8 cellular contexts compared by ENCODE assay signal in genomic region chr6:32195902-32196681, GRCh38. TPM values are rescaled to one million over a fixed set of nuclear protein-coding genes. Genes with fewer than 3 reads are reported as not detected.
A peak's percentile ranks its signal among the peaks of the same experiment; 100 is the strongest.
DNase-seq lines count a peak whose midpoint lies in the region; ATAC-seq, FAIRE-seq and TF ChIP-seq lines count a peak whose summit lies in the region.

No MANE protein-coding gene starts in this region.

- POLR2A ChIA-PET in GM12878 (lab: Charles Lee), result interaction anchor here (0.6 to 2.6 kb wide), 24 partner anchors 11 to 1216 kb away, joined by 3 to 51 read pairs (median 4); partner anchors contain the start of genes AGPAT1, ATF6B, EGFL8 and FKBPL

- peaks cover 25% of the 10 kb centered on the region for H3K79me2 ChIP-seq in GM12878 (ENCODE audit: control insufficient read depth, insufficient read depth, low read length)

- in situ Hi-C loops in GM13976 (cut with MboI; ENCODE audit: low sequenced_read_pairs, unreplicated experiment) (no loop called here), GM12878 (cut with MboI) (no loop called here)

- WGBS in GM12878 (ENCODE audit: insufficient coverage, insufficient replicate concordance, low lambda C conversion rate, missing lambda C conversion rate), result under 1% methylated on average over 58 of the region's 58 CpGs

- BruUV-seq in GM12878 (replicated peaks; lab: Mats Ljungman, UMichigan), result TSS peak; percentile 86

- ATAC-seq in GM12878, result peak; percentile 82

- peak; percentile 57 for FAIRE-seq in GM12878 (lab: Jason Lieb, UNC)

- peak overlapping the region; percentile 76 for H3K4me3 ChIP-seq in GM12878

- no peaks in the 10 kb centered on the region; a peak in 1 of 4 replicates for H3K36me3 ChIP-seq in GM12878 (ENCODE audit: control insufficient read depth in 2 of 2, insufficient read depth in 2 of 2, low read length in 1 of 2)

- TF ChIP-seq POLR2A in GM12878 (IDR thresholded peaks at IDR 0.05; ENCODE audit: low read depth, low read length), result peak; percentile 93

- H3K4me1 Mint-ChIP-seq in HFFc6 (ENCODE audit: low read depth), result peaks cover 42% of the 10 kb centered on the region

- no peaks in the 10 kb centered on the region for H3K27me3 ChIP-seq in GM12878 (replicated peaks in 1 of 2; ENCODE audit: control insufficient read depth in 2 of 2, insufficient read depth in 2 of 2, low read length in 1 of 2)

- peak overlapping the region; percentile 95 for H3K4me3 Mint-ChIP-seq in HFFc6

- H3K4me2 ChIP-seq in GM12878 (ENCODE audit: control insufficient read depth, insufficient read depth), result peak overlapping the region; percentile 79

- peak overlapping the region; percentile 100 for H3K27ac Mint-ChIP-seq in HFFc6

- H3K9me3 Mint-ChIP-seq in HFFc6, result no peaks in the 10 kb centered on the region

- SMC1A ChIA-PET in GM12878 (lab: Charles Lee; ENCODE audit: uncharacterized antibody, unreplicated experiment), result interaction anchor here (0.6 to 1.9 kb wide), 11 partner anchors 8 to 237 kb away, joined by 3 to 17 read pairs (median 3); partner anchors contain the start of genes AGPAT1, ATF6B, FKBPL and NELFE

- TF ChIP-seq EP300 in GM12878 (IDR thresholded peaks at IDR 0.05; ENCODE audit: borderline replicate concordance in 1 of 2, control insufficient read depth in 1 of 2, low read depth in 2 of 2, low read length in 2 of 2), result peak; percentile 69 to 75

- peak overlapping the region; percentile 100 for H3K9ac ChIP-seq in GM12878 (ENCODE audit: control insufficient read depth, insufficient read depth, low read length)

- RAD21 ChIA-PET in GM12878 (lab: Charles Lee; ENCODE audit: unreplicated experiment), result interaction anchor here (0.6 to 1.8 kb wide), 21 partner anchors 13 to 657 kb away, joined by 3 to 17 read pairs (median 4); partner anchors contain the start of genes AGPAT1, ATF6B, CLIC1 and DXO

- peaks cover 5% of the 10 kb centered on the region for H3K27me3 Mint-ChIP-seq in HFFc6 (ENCODE audit: insufficient read depth)

- peak overlapping the region; percentile 84 for H2AFZ ChIP-seq in GM12878 (ENCODE audit: control insufficient read depth, low read depth, low read length)

- CTCF ChIA-PET in GM12878 (lab: Yijun Ruan, JAX), result interaction anchor here (0.6 to 4.2 kb wide), 20 partner anchors 9 to 642 kb away, joined by 3 to 35 read pairs (median 4); partner anchors contain the start of genes AGPAT1, ATF6B, EGFL8 and FKBPL

- H4K20me1 ChIP-seq in GM12878 (ENCODE audit: control insufficient read depth, insufficient read depth), result no peaks in the 10 kb centered on the region

- intact Hi-C loops in GM12878 (cut with micrococcal nuclease; ENCODE audit: unreplicated experiment), result loop anchor here (1.0 to 5.0 kb wide), 2 partner anchors 41 to 77 kb away; no protein-coding TSS in a partner anchor

- TF ChIP-seq CTCF in GM13976 (IDR thresholded peaks at IDR 0.05; ENCODE audit: borderline replicate concordance, control extremely low read depth, extremely low read depth, insufficient read depth, missing control alignments) (no peak), HFFc6 (IDR thresholded peaks at IDR 0.05) (peak; percentile 21; the same call in 1 of the 2 replicates), GM12878 (IDR thresholded peaks at IDR 0.05 in 2 of 3, conservative IDR thresholded peaks at IDR 0.05 in 1 of 3; ENCODE audit: control insufficient read depth in 2 of 3, extremely low read depth in 1 of 3, insufficient read depth in 1 of 3, low read depth in 3 of 3, low read length in 3 of 3) (no peak)

- H3K27ac ChIP-seq in GM12878 (ENCODE audit: control insufficient read depth, insufficient read depth), result peak overlapping the region; percentile 99

- TF ChIP-seq RAD21 in GM12878 (IDR thresholded peaks at IDR 0.05; ENCODE audit: insufficient read depth, low read depth, low read length), result no peak

- H3K36me3 Mint-ChIP-seq in HFFc6 (ENCODE audit: low read depth), result no peaks in the 10 kb centered on the region

- H3K4me1 ChIP-seq in GM12878 (ENCODE audit: control insufficient read depth, insufficient read depth, low read length), result peaks cover 26% of the 10 kb centered on the region

- DNase-seq in GM13976 (ENCODE audit: low spot score), result peak; percentile 85
- DNase-seq in HFFc6, result peak; percentile 51
- DNase-seq in MV-4-11 (lab: John Stamatoyannopoulos, UW), result peak; percentile 61
- peak; percentile 34 for DNase-seq in T follicular helper cell (ENCODE audit: low read depth)
- peak; percentile 48 for DNase-seq in GM12878 (ENCODE audit: low read depth, low spot score)
- peak in 50 of 51 donors; percentile 57 to 98 (median 92) for DNase-seq in hypothalamus (lab: John Stamatoyannopoulos, UW)
- peak; percentile 51 for DNase-seq in renal cortical epithelial cell (ENCODE audit: low read depth)
- no peak for DNase-seq in OCI-M2 (lab: John Stamatoyannopoulos, UW; ENCODE audit: unreplicated experiment)

- H3K9me3 ChIP-seq in GM12878 (replicated peaks; ENCODE audit: control insufficient read depth, insufficient read depth, low read length), result no peaks in the 10 kb centered on the region

RNA-seq across cellular contexts. Expression of gene GPSM3, which starts 3.6 kb away (rescaled TPM):
- 10 to 100 TPM in 1 of 6 experiments, 1 to 10 TPM in 5; 4.0 to 10.1 (median 7.6) TPM for total RNA-seq in HFFc6 (2021; fragmentation: NEBNext Ultra II Directional; extraction: Animal tissue kit (Norgen Biotek cat#: 25700))
- 21.0 and 22.1 TPM in 2 replicates for total RNA-seq in GM12878 (2013; cell fraction: nucleolus; rRNA removed)
- total RNA-seq in GM12878 (2014; rRNA removed) (117 and 133 TPM in 2 replicates), GM12878 (2014; rRNA removed; fragmentation: Illumina TruSeq; extraction: Trizol) (63.7 and 71.6 TPM in 2 replicates), GM12878 (2021) (131 TPM in 2 replicates), renal cortical epithelial cell (0.40 and 1.9 TPM in 2 replicates)
- polyA plus RNA-seq in GM12878 (2011; ENCODE audit: low read depth), result 120 TPM
- polyA plus RNA-seq in GM12878 (2011; rRNA removed) (65.3 and 131 TPM in 2 replicates), GM12878 (2014; fragmentation: Illumina TruSeq; extraction: Trizol) (60.2 and 104 TPM in 2 replicates), GM12878 (2014; fragmentation: Nextera tagmentation; extraction: Ambion mirVana) (10 to 100 TPM; 22.0 to 61.9 TPM), GM12878 (2014; rRNA removed) (112 and 144 TPM in 2 replicates), GM12878 (2016; fragmentation: Nextera tagmentation; extraction: Ambion mirVana) (100 to 1,000 TPM; 114 to 137 TPM)
- polyA plus RNA-seq in GM12878 (2011; cell fraction: cytosol; rRNA removed), result 140 and 143 TPM in 2 replicates
- 108 and 123 TPM in 2 replicates for polyA plus RNA-seq in GM12878 (2011; cell fraction: nucleus; rRNA removed)
- 181 and 192 TPM in 2 replicates for polyA plus RNA-seq in GM12878 (2012)
- 41.2 and 68.6 TPM in 2 replicates for polyA minus RNA-seq in GM12878 (2011; rRNA and poly(A)+ RNA removed)
- polyA minus RNA-seq in GM12878 (2011; cell fraction: cytosol; rRNA and poly(A)+ RNA removed), result 38.2 and 43.9 TPM in 2 replicates
- 14.0 and 23.9 TPM in 2 replicates for polyA minus RNA-seq in GM12878 (2011; cell fraction: nucleus; rRNA and poly(A)+ RNA removed)

RNA-seq across cellular contexts. Expression of gene PBX2, which starts 6.1 kb away (rescaled TPM):
- 10 to 100 TPM; 50.7 to 61.4 (median 56.2) TPM for total RNA-seq in HFFc6 (2021; fragmentation: NEBNext Ultra II Directional; extraction: Animal tissue kit (Norgen Biotek cat#: 25700))
- 67.7 and 72.9 TPM in 2 replicates for total RNA-seq in GM12878 (2013; cell fraction: nucleolus; rRNA removed)
- 19.3 and 20.8 TPM in 2 replicates for total RNA-seq in GM12878 (2014; rRNA removed)
- total RNA-seq in GM12878 (2014; rRNA removed; fragmentation: Illumina TruSeq; extraction: Trizol), result 20.3 and 21.8 TPM in 2 replicates
- total RNA-seq in GM12878 (2021), result 59.6 and 66.5 TPM in 2 replicates
- 27.4 TPM for polyA plus RNA-seq in GM12878 (2011; ENCODE audit: low read depth)
- polyA plus RNA-seq in GM12878 (2011; rRNA removed), result 35.7 and 48.8 TPM in 2 replicates
- polyA plus RNA-seq in GM12878 (2011; cell fraction: cytosol; rRNA removed), result 45.8 and 53.2 TPM in 2 replicates
- 222 and 225 TPM in 2 replicates for polyA plus RNA-seq in GM12878 (2011; cell fraction: nucleus; rRNA removed)
- 55.9 and 61.7 TPM in 2 replicates for polyA plus RNA-seq in GM12878 (2012)
- polyA plus RNA-seq in GM12878 (2014; fragmentation: Illumina TruSeq; extraction: Trizol), result 50.7 and 50.9 TPM in 2 replicates
- polyA plus RNA-seq in GM12878 (2014; fragmentation: Nextera tagmentation; extraction: Ambion mirVana), result 1 to 10 TPM in 1 of 2 experiments, under 1 TPM in 1; 0.84 to 1.2 TPM
- polyA plus RNA-seq in GM12878 (2014; rRNA removed), result 58.0 and 73.3 TPM in 2 replicates
- polyA plus RNA-seq in GM12878 (2016; fragmentation: Nextera tagmentation; extraction: Ambion mirVana), result 1 to 10 TPM; 2.7 to 3.7 TPM
- 34.2 and 47.6 TPM in 2 replicates for polyA minus RNA-seq in GM12878 (2011; rRNA and poly(A)+ RNA removed)
- polyA minus RNA-seq in GM12878 (2011; cell fraction: cytosol; rRNA and poly(A)+ RNA removed), result 16.5 and 16.6 TPM in 2 replicates
- polyA minus RNA-seq in GM12878 (2011; cell fraction: nucleus; rRNA and poly(A)+ RNA removed), result 38.8 and 73.5 TPM in 2 replicates
- 32.0 and 55.9 TPM in 2 replicates for total RNA-seq in renal cortical epithelial cell

RNA-seq across cellular contexts. Expression of gene AGER, which starts 12.0 kb away (rescaled TPM):
- total RNA-seq in HFFc6 (2021; fragmentation: NEBNext Ultra II Directional; extraction: Animal tissue kit (Norgen Biotek cat#: 25700)), result 1 to 10 TPM; 6.2 to 7.6 (median 6.5) TPM
- 4.1 and 5.9 TPM in 2 replicates for total RNA-seq in GM12878 (2013; cell fraction: nucleolus; rRNA removed)
- total RNA-seq in GM12878 (2014; rRNA removed) (2.9 and 3.7 TPM in 2 replicates), GM12878 (2014; rRNA removed; fragmentation: Illumina TruSeq; extraction: Trizol) (3.1 and 3.8 TPM in 2 replicates), GM12878 (2021) (15.4 and 15.7 TPM in 2 replicates), renal cortical epithelial cell (0.60 TPM in 1 of 2 replicates, not detected in the other)
- polyA plus RNA-seq in GM12878 (2011; ENCODE audit: low read depth), result 6.5 TPM
- polyA plus RNA-seq in GM12878 (2011; rRNA removed) (8.7 and 9.1 TPM in 2 replicates), GM12878 (2014; fragmentation: Illumina TruSeq; extraction: Trizol) (6.1 and 9.6 TPM in 2 replicates), GM12878 (2014; fragmentation: Nextera tagmentation; extraction: Ambion mirVana) (1 to 10 TPM; 1.1 to 3.9 TPM), GM12878 (2014; rRNA removed) (14.5 and 18.2 TPM in 2 replicates), GM12878 (2016; fragmentation: Nextera tagmentation; extraction: Ambion mirVana) (1 to 10 TPM; 2.2 to 3.0 TPM)
- 6.3 and 8.2 TPM in 2 replicates for polyA plus RNA-seq in GM12878 (2011; cell fraction: cytosol; rRNA removed)
- 129 and 144 TPM in 2 replicates for polyA plus RNA-seq in GM12878 (2011; cell fraction: nucleus; rRNA removed)
- polyA plus RNA-seq in GM12878 (2012), result 14.9 and 23.7 TPM in 2 replicates
- 1.0 and 4.2 TPM in 2 replicates for polyA minus RNA-seq in GM12878 (2011; rRNA and poly(A)+ RNA removed)
- polyA minus RNA-seq in GM12878 (2011; cell fraction: cytosol; rRNA and poly(A)+ RNA removed), result 1.9 TPM in 1 of 2 replicates, not detected in the other
- 7.3 and 12.3 TPM in 2 replicates for polyA minus RNA-seq in GM12878 (2011; cell fraction: nucleus; rRNA and poly(A)+ RNA removed)

RNA-seq across cellular contexts. Expression of gene RNF5, which starts 17.9 kb away (rescaled TPM):
- 10 to 100 TPM; 30.0 to 37.4 (median 34.7) TPM for total RNA-seq in HFFc6 (2021; fragmentation: NEBNext Ultra II Directional; extraction: Animal tissue kit (Norgen Biotek cat#: 25700))
- 10.6 and 11.0 TPM in 2 replicates for total RNA-seq in GM12878 (2013; cell fraction: nucleolus; rRNA removed)
- total RNA-seq in GM12878 (2014; rRNA removed) (51.6 and 61.4 TPM in 2 replicates), GM12878 (2014; rRNA removed; fragmentation: Illumina TruSeq; extraction: Trizol) (42.2 and 42.4 TPM in 2 replicates), GM12878 (2021) (51.6 and 52.1 TPM in 2 replicates), renal cortical epithelial cell (58.8 and 80.2 TPM in 2 replicates)
- 40.6 TPM for polyA plus RNA-seq in GM12878 (2011; ENCODE audit: low read depth)
- polyA plus RNA-seq in GM12878 (2011; rRNA removed) (75.2 and 75.6 TPM in 2 replicates), GM12878 (2014; fragmentation: Illumina TruSeq; extraction: Trizol) (74.1 and 82.8 TPM in 2 replicates), GM12878 (2014; fragmentation: Nextera tagmentation; extraction: Ambion mirVana) (10 to 100 TPM; 31.4 to 42.0 TPM), GM12878 (2014; rRNA removed) (72.6 and 74.1 TPM in 2 replicates), GM12878 (2016; fragmentation: Nextera tagmentation; extraction: Ambion mirVana) (100 to 1,000 TPM; 105 to 114 TPM)
- 79.5 and 101 TPM in 2 replicates for polyA plus RNA-seq in GM12878 (2011; cell fraction: cytosol; rRNA removed)
- polyA plus RNA-seq in GM12878 (2011; cell fraction: nucleus; rRNA removed), result 32.7 and 35.4 TPM in 2 replicates
- 79.1 and 158 TPM in 2 replicates for polyA plus RNA-seq in GM12878 (2012)
- polyA minus RNA-seq in GM12878 (2011; rRNA and poly(A)+ RNA removed), result 20.0 and 32.1 TPM in 2 replicates
- 12.3 and 12.8 TPM in 2 replicates for polyA minus RNA-seq in GM12878 (2011; cell fraction: cytosol; rRNA and poly(A)+ RNA removed)
- 7.6 and 8.6 TPM in 2 replicates for polyA minus RNA-seq in GM12878 (2011; cell fraction: nucleus; rRNA and poly(A)+ RNA removed)

RNA-seq across cellular contexts. Expression of gene AGPAT1, which starts 20.2 kb away (rescaled TPM):
- total RNA-seq in HFFc6 (2021; fragmentation: NEBNext Ultra II Directional; extraction: Animal tissue kit (Norgen Biotek cat#: 25700)), result 100 to 1,000 TPM in 5 of 6 experiments, 10 to 100 TPM in 1; 88.8 to 114 (median 104) TPM
- 7.0 and 10.2 TPM in 2 replicates for total RNA-seq in GM12878 (2013; cell fraction: nucleolus; rRNA removed)
- total RNA-seq in GM12878 (2014; rRNA removed) (31.5 and 36.2 TPM in 2 replicates), GM12878 (2014; rRNA removed; fragmentation: Illumina TruSeq; extraction: Trizol) (14.0 and 15.7 TPM in 2 replicates), GM12878 (2021) (31.5 and 34.7 TPM in 2 replicates), renal cortical epithelial cell (9.9 and 30.8 TPM in 2 replicates)
- polyA plus RNA-seq in GM12878 (2011; ENCODE audit: low read depth), result 16.7 TPM
- polyA plus RNA-seq in GM12878 (2011; rRNA removed) (10.5 and 26.8 TPM in 2 replicates), GM12878 (2014; fragmentation: Illumina TruSeq; extraction: Trizol) (33.3 and 39.5 TPM in 2 replicates), GM12878 (2014; fragmentation: Nextera tagmentation; extraction: Ambion mirVana) (10 to 100 TPM; 13.9 to 15.3 TPM), GM12878 (2014; rRNA removed) (29.2 and 32.0 TPM in 2 replicates), GM12878 (2016; fragmentation: Nextera tagmentation; extraction: Ambion mirVana) (10 to 100 TPM; 18.1 to 22.5 TPM)
- polyA plus RNA-seq in GM12878 (2011; cell fraction: cytosol; rRNA removed), result 51.9 and 54.0 TPM in 2 replicates
- 27.4 and 30.3 TPM in 2 replicates for polyA plus RNA-seq in GM12878 (2011; cell fraction: nucleus; rRNA removed)
- 29.8 and 32.6 TPM in 2 replicates for polyA plus RNA-seq in GM12878 (2012)
- polyA minus RNA-seq in GM12878 (2011; rRNA and poly(A)+ RNA removed), result 34.8 and 50.3 TPM in 2 replicates
- polyA minus RNA-seq in GM12878 (2011; cell fraction: cytosol; rRNA and poly(A)+ RNA removed), result 17.4 and 18.2 TPM in 2 replicates
- polyA minus RNA-seq in GM12878 (2011; cell fraction: nucleus; rRNA and poly(A)+ RNA removed), result 6.6 and 11.3 TPM in 2 replicates
